In the genomic region with DNA sequence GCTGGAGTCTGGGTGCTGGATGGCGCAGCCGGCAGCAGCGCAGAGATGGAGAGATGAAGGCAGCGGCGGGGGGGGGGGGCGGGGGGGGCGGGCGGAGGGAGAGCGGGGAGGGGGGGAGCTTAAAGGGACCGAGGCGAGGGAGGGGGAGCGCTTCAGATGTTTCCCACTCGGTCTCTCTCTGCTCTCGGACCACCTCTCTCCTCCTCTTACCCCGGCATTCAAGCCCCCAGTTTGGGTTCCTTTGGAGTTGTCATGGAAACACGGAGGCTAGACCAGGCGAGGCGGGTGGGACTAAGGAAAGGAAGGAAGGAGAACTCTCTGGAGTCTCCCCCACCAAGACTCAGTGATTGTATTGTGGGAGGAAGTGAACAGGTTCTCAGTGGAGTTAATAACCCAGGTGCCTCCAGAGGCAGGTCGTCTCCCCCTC, we compare ENCODE assay signal across 10 cellular contexts. TPM values are rescaled to one million over a fixed set of nuclear protein-coding genes. Genes with fewer than 3 reads are reported as not detected.
A peak's percentile ranks its signal among the peaks of the same experiment; 100 is the strongest.
DNase-seq lines count a peak whose midpoint lies in the region; ATAC-seq and TF ChIP-seq lines count a peak whose summit lies in the region.
"Had no signal": no experiment of that assay in that cellular context is flagged by ENCODE, and none has a peak within 500 bp of the region (broad histone marks: within the 10 kb centered on the region; RNA-seq: fewer than 3 reads in every experiment).

A gene (minus strand): TSS at position 55 of the 427 bp plus-strand sequence. CDS start 112 bp downstream, outside the sequence.

- H3K9me3 ChIP-seq in HUES6 (ENCODE audit: control insufficient read depth, insufficient read depth, low read depth, low read length), result no peaks in the 10 kb centered on the region
- no peaks in the 10 kb centered on the region for H3K9me3 ChIP-seq in duodenal mucosa (ENCODE audit: control insufficient read depth in 1 of 2, low read length in 2 of 2)

- H3K36me3 Mint-ChIP-seq in naive thymus-derived CD8-positive, alpha-beta T cell, result peaks cover 0 to 13% (median 0%) of the 10 kb centered on the region in 3 donors

- 22 to 23% methylated on average over 15 to 17 of the region's 19 CpGs for WGBS in lower leg skin, 2 donors

- no peak for TF ChIP-seq POLR2A in lower leg skin (IDR thresholded peaks at IDR 0.05)

- peak within 1 kb of the TSS; percentile 90 for H3K4me3 ChIP-seq in AG04449 (ENCODE audit: low read depth, low read length)
- H3K4me3 ChIP-seq in HUES6 (ENCODE audit: low read depth, low read length), result peak within 1 kb of the TSS; percentile 86
- H3K4me3 ChIP-seq in duodenal mucosa (ENCODE audit: low read depth in 1 of 2, low read length in 2 of 2), result peak within 1 kb of the TSS; percentile 87 to 98
- H3K4me3 ChIP-seq in lower leg skin (ENCODE audit: low read depth, poor library complexity, severe bottlenecking), result no peak within 1 kb of the TSS

- H3K27me3 Mint-ChIP-seq in naive thymus-derived CD8-positive, alpha-beta T cell, result peaks cover 0 to 27% (median 4%) of the 10 kb centered on the region in 5 donors

- H3K27ac ChIP-seq in HUES6 (ENCODE audit: low read depth, low read length), result no peak within 1 kb of the TSS
- no peak within 1 kb of the TSS for H3K27ac ChIP-seq in duodenal mucosa (ENCODE audit: low read depth, low read length)

- no peaks in the 10 kb centered on the region for H3K9me3 Mint-ChIP-seq in naive thymus-derived CD8-positive, alpha-beta T cell

- no peak for TF ChIP-seq CTCF in AG04449 (IDR thresholded peaks at IDR 0.05; ENCODE audit: insufficient read depth, low read length, missing control alignments)
- no peak for TF ChIP-seq CTCF in lower leg skin (IDR thresholded peaks at IDR 0.05)

- H3K27me3 ChIP-seq in HUES6 (ENCODE audit: control insufficient read depth, insufficient read depth, low read length) (peaks cover 36% of the 10 kb centered on the region), duodenal mucosa (ENCODE audit: control insufficient read depth in 1 of 2, insufficient read depth in 2 of 2, low read length in 2 of 2) (no peaks in the 10 kb centered on the region)

- peak within 1 kb of the TSS; percentile 79 to 99 (median 93) for H3K27ac Mint-ChIP-seq in naive thymus-derived CD8-positive, alpha-beta T cell

- intact Hi-C loops in lower leg skin (cut with DNase I; ENCODE audit: low total_unique reads), result no loop called here

- peaks cover 10% of the 10 kb centered on the region for H3K36me3 ChIP-seq in HUES6 (ENCODE audit: control insufficient read depth, insufficient read depth, low read length)
- H3K36me3 ChIP-seq in duodenal mucosa (ENCODE audit: control insufficient read depth in 1 of 2, insufficient read depth in 2 of 2, low read length in 2 of 2), result peaks cover 0 to 3% of the 10 kb centered on the region in 2 donors

- POLR2A ChIA-PET in AG04449 (lab: Yijun Ruan, JAX), result interaction anchor here (0.6 to 1.0 kb wide), 3 partner anchors 12 to 24 kb away, joined by 3 to 4 read pairs (median 3); a partner anchor contains a TSS
- POLR2A ChIA-PET in naive thymus-derived CD8-positive, alpha-beta T cell (lab: Charles Lee), result interaction anchor here (1.0 to 1.9 kb wide), 8 partner anchors 16 to 180 kb away, joined by 3 to 21 read pairs (median 6); a partner anchor contains a TSS

- peaks cover 38% of the 10 kb centered on the region for H3K4me1 ChIP-seq in HUES6 (ENCODE audit: control insufficient read depth, insufficient read depth, low read length)
- H3K4me1 ChIP-seq in duodenal mucosa (ENCODE audit: control insufficient read depth in 1 of 2, insufficient read depth in 2 of 2, low read length in 2 of 2), result peaks cover 20 to 32% of the 10 kb centered on the region in 2 donors

- CTCF ChIA-PET in AG04449 (lab: Yijun Ruan, JAX), result interaction anchor here (0.6 to 2.9 kb wide), 9 partner anchors 8 to 44 kb away, joined by 3 to 27 read pairs (median 4); a partner anchor contains a TSS

- peaks cover 45 to 76% (median 66%) of the 10 kb centered on the region in 4 donors for H3K4me1 Mint-ChIP-seq in naive thymus-derived CD8-positive, alpha-beta T cell

- H3K9ac ChIP-seq in HUES6 (ENCODE audit: low read length), result peak within 1 kb of the TSS; percentile 91
- H3K9ac ChIP-seq in duodenal mucosa (ENCODE audit: low read depth in 1 of 2, low read length in 2 of 2), result peak within 1 kb of the TSS; percentile 86 to 91

- ATAC-seq in naive thymus-derived CD8-positive, alpha-beta T cell, result no peak
- ATAC-seq in GM19452 (IDR thresholded peaks at IDR 0.05; ENCODE audit: unreplicated experiment), result no peak
- ATAC-seq in GM19397 (IDR thresholded peaks at IDR 0.05; ENCODE audit: unreplicated experiment), result no peak

- peak within 1 kb of the TSS; percentile 81 to 100 (median 91) for H3K4me3 Mint-ChIP-seq in naive thymus-derived CD8-positive, alpha-beta T cell

- DNase-seq in AG04449 (ENCODE audit: low read depth, low spot score) (no peak), lower leg skin (ENCODE audit: low spot score in 2 of 2) (no peak), GM19240 (ENCODE audit: insufficient read length, low spot score) (no peak)
- DNase-seq in naive thymus-derived CD8-positive, alpha-beta T cell, result peak in 3 of 10 donors; percentile 27 to 61 (median 34)
- DNase-seq: effector CD4-positive, alpha-beta T cell; NCI-H2081 had no signal

RNA-seq across cellular contexts. Expression of the gene that starts here (rescaled TPM):
- total RNA-seq in naive thymus-derived CD8-positive, alpha-beta T cell, result 1 to 10 TPM; 5.5 to 5.6 TPM
- polyA plus RNA-seq in naive thymus-derived CD8-positive, alpha-beta T cell, result 1 to 10 TPM; 1.2 to 3.6 (median 2.8) TPM
- 1 to 10 TPM in 2 of 4 donors, under 1 TPM in 2; 0.56 to 2.6 (median 0.94) TPM for total RNA-seq in lower leg skin
